In genomic region chr12:42469355-42470006, GRCh38 we compare ENCODE assay signal across 8 cellular contexts.
A peak's percentile ranks its signal among the peaks of the same experiment; 100 is the strongest.
DNase-seq lines count a peak whose midpoint lies in the region; ATAC-seq and TF ChIP-seq lines count a peak whose summit lies in the region.

No MANE protein-coding gene starts in this region.

- H3K9me3 Mint-ChIP-seq in natural killer cell: no peaks in the 10 kb centered on the region

- H3K79me2 ChIP-seq in OCI-LY7 (ENCODE audit: insufficient read depth, low read depth, low read length): no peaks in the 10 kb centered on the region

- H3K36me3 ChIP-seq in OCI-LY7 (ENCODE audit: insufficient read depth, low read length): no peaks in the 10 kb centered on the region
- H3K36me3 ChIP-seq in ascending aorta: peaks cover 11% of the 10 kb centered on the region in 2 donors

- POLR2A ChIA-PET in OCI-LY7 (lab: Charles Lee): interaction anchor here (0.6 to 2.3 kb wide), 8 partner anchors 22 to 716 kb away, joined by 3 to 8 read pairs (median 4); no protein-coding TSS in a partner anchor

- TF ChIP-seq CTCF in OCI-LY7 (conservative IDR thresholded peaks at IDR 0.05; ENCODE audit: low read length) (no peak), natural killer cell (IDR thresholded peaks at IDR 0.05) (no peak), ascending aorta (IDR thresholded peaks at IDR 0.05) (no peak)

- peaks cover 15 to 18% of the 10 kb centered on the region in 2 donors for H3K27me3 Mint-ChIP-seq in natural killer cell (ENCODE audit: low read depth in 2 of 2)

- peak; percentile 97 for ATAC-seq in GM18858 (IDR thresholded peaks at IDR 0.05; ENCODE audit: unreplicated experiment)
- peak; percentile 99 for ATAC-seq in HG02938 (IDR thresholded peaks at IDR 0.05; ENCODE audit: unreplicated experiment)
- ATAC-seq in natural killer cell: peak; percentile 31 to 74 (median 55)

- H3K9me3 ChIP-seq in OCI-LY7 (ENCODE audit: low read length) (no peaks in the 10 kb centered on the region), ascending aorta (no peaks in the 10 kb centered on the region)

- peaks cover 21 to 23% of the 10 kb centered on the region in 2 donors for H3K4me1 Mint-ChIP-seq in natural killer cell

- no peaks in the 10 kb centered on the region for H3K36me3 Mint-ChIP-seq in natural killer cell

- peaks cover 7% of the 10 kb centered on the region; the same call in 1 of the 2 replicates for H4K20me1 ChIP-seq in OCI-LY7 (ENCODE audit: insufficient read depth, low read length)

- H2AFZ ChIP-seq in OCI-LY7 (ENCODE audit: low read length): peak overlapping the region; percentile 4; the same call in 1 of the 2 replicates

- peak overlapping the region; percentile 80 for H3K27ac ChIP-seq in OCI-LY7 (ENCODE audit: low read depth, low read length, poor library complexity, severe bottlenecking)
- no peak overlapping the region for H3K27ac ChIP-seq in ascending aorta

- H3K9me2 ChIP-seq in OCI-LY7 (ENCODE audit: insufficient read depth, low read length): no peaks in the 10 kb centered on the region

- CTCF ChIA-PET in OCI-LY7 (lab: Charles Lee; ENCODE audit: unreplicated experiment): interaction anchor here (0.6 kb wide), 1 partner anchor 86 kb away, joined by 3 read pairs; no protein-coding TSS in a partner anchor

- no TSS peak for BruUV-seq in OCI-LY7 (replicated peaks; lab: Mats Ljungman, UMichigan)

- H3K4me3 ChIP-seq in OCI-LY7 (ENCODE audit: low read depth, low read length, poor library complexity, severe bottlenecking): peak overlapping the region; percentile 55
- peak overlapping the region in 1 of 2 donors; percentile 19 for H3K4me3 ChIP-seq in ascending aorta

- H3K4me1 ChIP-seq in OCI-LY7 (ENCODE audit: insufficient read depth, low read length, poor library complexity, severe bottlenecking) (peaks cover 42% of the 10 kb centered on the region), ascending aorta (no peaks in the 10 kb centered on the region)

- peak; percentile 21 for DNase-seq in Ammon's horn (ENCODE audit: low spot score)
- peak; percentile 94 for DNase-seq in OCI-LY7 (ENCODE audit: low spot score)
- no peak for DNase-seq in natural killer cell
- no peak for DNase-seq in posterior vena cava (ENCODE audit: low spot score)
- no peak for DNase-seq in AG20443 (ENCODE audit: low spot score)
- DNase-seq in ascending aorta (ENCODE audit: low spot score in 2 of 2): no peak

- peak overlapping the region; percentile 62 for H3K4me3 Mint-ChIP-seq in natural killer cell

- H3K4me2 ChIP-seq in OCI-LY7 (ENCODE audit: low read length): peak overlapping the region; percentile 89

- no peaks in the 10 kb centered on the region for H3K27me3 ChIP-seq in ascending aorta

- intact Hi-C loops in OCI-LY7 (cut with micrococcal nuclease; ENCODE audit: unreplicated experiment) (loop anchor here (1.0 to 5.0 kb wide), 5 partner anchors 72 to 1032 kb away; partner anchors contain the start of genes PPHLN1, YAF2 and ZCRB1), natural killer cell (cut with micrococcal nuclease) (no loop called here), posterior vena cava (cut with DNase I) (no loop called here), ascending aorta (cut with DNase I) (no loop called here)

- H3K27ac Mint-ChIP-seq in natural killer cell: peak overlapping the region in 1 of 2 donors; percentile 49

Comparison
In these comparisons a context has a peak if more than half of its experiments do, and no peak if none do; other contexts are left out.
1. DNase-seq: peak in Ammon's horn (single experiment) and OCI-LY7 (single experiment); none in natural killer cell (single experiment), posterior vena cava (single experiment), AG20443 (single experiment) and ascending aorta (0 of 2).
2. Peak in every context shown above with its lines, with median percentiles within 50 percentile points of each other: ATAC-seq.